ENCODE assay signal across 1 cellular context in the genomic region with DNA sequence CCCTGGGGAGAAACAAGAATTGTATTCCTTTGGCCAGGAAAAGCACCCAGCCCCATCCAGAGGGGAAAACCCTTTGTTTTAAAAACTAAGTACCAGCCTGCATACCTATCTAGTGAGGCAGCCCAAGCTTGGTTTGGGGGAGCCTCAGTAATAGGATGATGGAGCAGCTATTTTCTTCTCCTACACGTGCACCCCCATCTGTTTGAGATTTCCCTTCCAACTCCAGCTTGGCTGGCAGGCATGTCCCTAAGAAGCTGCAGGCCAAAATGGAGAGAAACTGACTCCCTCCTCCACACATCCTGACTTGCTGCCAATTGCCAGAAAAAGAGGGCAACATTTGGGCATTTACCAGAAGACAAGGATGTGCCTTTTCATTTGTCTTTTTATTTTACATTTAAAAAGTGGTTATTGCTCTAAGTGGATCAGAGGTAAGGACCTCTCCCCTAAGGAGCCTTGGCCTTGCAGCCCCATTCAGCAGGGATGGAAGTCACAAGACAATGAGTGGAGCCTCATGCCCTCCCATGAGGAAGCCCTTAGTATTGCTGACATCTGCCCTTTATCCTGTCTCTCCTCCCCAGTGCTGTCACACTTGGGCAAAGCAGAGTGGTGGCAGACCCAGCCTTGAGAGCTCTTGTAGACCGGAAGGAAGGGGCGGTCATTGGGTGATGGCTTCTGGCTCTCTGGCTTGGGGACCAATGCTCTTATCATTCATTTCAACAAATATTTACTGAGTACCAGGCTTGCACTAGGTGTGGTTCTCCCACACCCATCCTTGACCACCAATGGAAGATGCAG.
TF ChIP-seq lines count a peak whose summit lies in the region.

No MANE protein-coding gene starts in this region.

TF ChIP-seq in IMR-90, 13 proteins besides CTCF, POLR2A, EP300 and RAD21:
- TF ChIP-seq BHLHE40 (IDR thresholded peaks at IDR 0.05; ENCODE audit: low read depth, low read length) = no peak
- TF ChIP-seq NFE2L2 (IDR thresholded peaks at IDR 0.05; ENCODE audit: low read depth, low read length) = no peak
- TF ChIP-seq RFX5 (IDR thresholded peaks at IDR 0.05; ENCODE audit: low read depth, low read length) = no peak
- TF ChIP-seq MXI1 (IDR thresholded peaks at IDR 0.05; ENCODE audit: borderline replicate concordance, low read depth, low read length) = no peak
